In the genomic region with DNA sequence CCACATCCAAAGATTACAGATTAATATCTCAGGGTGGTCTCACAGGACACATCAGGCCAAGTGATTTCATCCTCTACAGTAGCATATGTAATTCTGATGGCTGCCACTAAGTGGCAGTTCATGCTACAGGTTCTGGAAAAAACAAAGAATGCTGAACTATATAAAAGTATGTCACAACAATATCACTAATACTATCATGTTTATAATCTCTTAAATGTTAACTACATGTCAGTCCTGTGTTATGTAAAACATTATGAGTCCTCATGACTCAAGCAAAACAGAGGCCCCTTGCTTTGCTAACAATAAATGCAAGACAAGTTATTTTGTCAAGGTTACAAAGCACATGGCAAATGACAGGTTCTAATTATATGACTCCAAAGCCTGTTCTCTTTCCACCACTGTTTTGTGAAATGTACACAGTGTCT, we compare ENCODE assay signal across 8 cellular contexts.
DNase-seq lines count a peak whose midpoint lies in the region; ATAC-seq and TF ChIP-seq lines count a peak whose summit lies in the region.

No MANE protein-coding gene starts in this region.

- no peaks in the 10 kb centered on the region for H3K27me3 ChIP-seq in right atrium auricular region

- CTCF ChIA-PET in RWPE1 (lab: Yijun Ruan, JAX): interaction anchor here (0.8 kb wide), 1 partner anchor 200 kb away, joined by 4 read pairs; no protein-coding TSS in a partner anchor

- TF ChIP-seq CTCF in 22Rv1 (IDR thresholded peaks at IDR 0.05): peak; percentile 74
- TF ChIP-seq CTCF in GM12874 (IDR thresholded peaks at IDR 0.05; ENCODE audit: insufficient read depth, low read depth, low read length): peak; percentile 41; the same call in 1 of the 2 replicates
- TF ChIP-seq CTCF in RWPE1 (conservative IDR thresholded peaks at IDR 0.05; ENCODE audit: low read depth): peak; percentile 68
- TF ChIP-seq CTCF in right atrium auricular region (IDR thresholded peaks at IDR 0.05): peak; percentile 17 to 58

- H3K27ac ChIP-seq in 22Rv1: no peak overlapping the region
- H3K27ac ChIP-seq in RWPE1: no peak overlapping the region
- no peak overlapping the region for H3K27ac ChIP-seq in right atrium auricular region

- H3K9me3 ChIP-seq in right atrium auricular region: no peaks in the 10 kb centered on the region

- peak; percentile 88 for ATAC-seq in HG02981 (IDR thresholded peaks at IDR 0.05; ENCODE audit: unreplicated experiment)

- no peaks in the 10 kb centered on the region for H3K36me3 ChIP-seq in right atrium auricular region

- DNase-seq in RWPE1 (ENCODE audit: low spot score): peak; percentile 12
- DNase-seq in right atrium auricular region (ENCODE audit: low spot score): no peak
- no peak for DNase-seq in DMS153 treated with DMSO at 0.1 percent for 48 hours (lab: John Stamatoyannopoulos, UW; ENCODE audit: unreplicated experiment)
- no peak for DNase-seq in activated CD4-positive, alpha-beta T cell treated with anti-CD3 and anti-CD28 coated beads for 4 hours
- no peak for DNase-seq in activated CD4-positive, alpha-beta T cell treated with anti-CD3 and anti-CD28 coated beads for 1 hour

- no peaks in the 10 kb centered on the region for H3K4me1 ChIP-seq in right atrium auricular region

- no peak overlapping the region for H3K4me3 ChIP-seq in right atrium auricular region

- POLR2A ChIA-PET in RWPE1 (lab: Yijun Ruan, JAX; ENCODE audit: low non-redundant PET): no interaction called here
